7 cellular contexts compared by ENCODE assay signal in the genomic region with DNA sequence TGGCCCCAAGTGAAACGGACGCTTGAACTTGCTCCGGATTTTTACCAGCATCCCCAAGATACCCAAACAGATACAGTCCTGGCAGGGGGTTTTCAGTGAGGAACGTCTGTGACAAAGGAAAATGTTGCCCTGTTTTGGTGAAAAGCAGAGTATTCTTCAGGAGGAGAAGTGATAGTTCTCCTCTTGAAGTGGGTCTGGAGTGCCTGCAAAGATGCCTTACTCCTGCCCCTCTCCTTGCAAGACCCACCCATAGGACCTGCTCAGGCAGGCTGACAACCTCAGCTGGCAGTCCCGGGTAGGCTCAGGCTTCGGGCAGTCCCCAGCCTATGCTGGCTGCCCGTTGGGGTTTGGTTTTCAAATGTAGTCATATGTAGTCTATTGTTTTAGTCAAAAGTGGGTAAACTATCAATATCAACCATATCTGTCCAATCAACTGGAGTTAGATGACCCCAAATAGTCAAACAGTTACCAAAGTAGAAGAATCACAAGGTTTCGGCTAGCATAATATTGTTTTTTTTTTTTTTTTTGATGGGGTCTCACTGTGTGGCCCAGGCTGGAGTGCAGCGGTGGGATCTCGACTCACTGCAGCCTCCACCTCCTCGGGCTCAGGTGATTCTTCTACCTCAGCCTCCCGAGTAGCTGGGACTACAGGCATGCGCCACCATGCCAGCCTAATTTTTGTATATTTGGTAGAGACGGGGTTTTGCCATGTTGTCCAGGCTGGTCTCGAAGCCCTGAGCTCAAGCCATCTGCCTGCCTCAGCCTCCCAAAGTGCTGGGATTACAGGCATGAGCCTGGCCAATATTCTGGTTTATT. TPM values are rescaled to one million over a fixed set of nuclear protein-coding genes. Genes with fewer than 3 reads are reported as not detected.
A peak's percentile ranks its signal among the peaks of the same experiment; 100 is the strongest.
DNase-seq lines count a peak whose midpoint lies in the region; ATAC-seq and TF ChIP-seq lines count a peak whose summit lies in the region.

No MANE protein-coding gene starts in this region.

- DNase-seq in HCT116 (ENCODE audit: low read depth, low spot score): no peak
- DNase-seq in SK-N-SH: no peak
- DNase-seq in osteoblast (ENCODE audit: insufficient read length, low spot score, missing footprints): peak; percentile 88
- no peak for DNase-seq in activated gamma-delta T cell treated with Interleukin-2 at 50 U/mL for 16 hours

- no peaks in the 10 kb centered on the region for H3K9me2 ChIP-seq in HCT116 (ENCODE audit: insufficient read depth)
- H3K9me2 ChIP-seq in SK-N-SH: no peaks in the 10 kb centered on the region

- CTCF ChIA-PET in HCT116 (lab: Charles Lee) (interaction anchor here (0.6 to 1.1 kb wide), 2 partner anchors 9 to 574 kb away, joined by 3 to 13 read pairs; no protein-coding TSS in a partner anchor), SK-N-SH (lab: Yijun Ruan, JAX) (interaction anchor here (1.6 to 2.4 kb wide), 2 partner anchors 10 to 11 kb away, joined by 4 to 14 read pairs; no protein-coding TSS in a partner anchor)

- TF ChIP-seq RAD21 in HCT116 (IDR thresholded peaks at IDR 0.05; ENCODE audit: low read depth) (no peak), SK-N-SH (IDR thresholded peaks at IDR 0.05; ENCODE audit: low read length) (no peak)

- H3K4me2 ChIP-seq in HCT116 (ENCODE audit: low read length) (peak overlapping the region; percentile 95), SK-N-SH (peak overlapping the region; percentile 89), osteoblast (ENCODE audit: insufficient read depth, low read length) (peak overlapping the region; percentile 98)

- H3K27ac ChIP-seq in HCT116 (ENCODE audit: low read depth, low read length) (no peak overlapping the region), SK-N-SH (ENCODE audit: low read depth in 2 of 2, low read length in 1 of 2) (no peak overlapping the region; a peak in 1 of 4 replicates), ectodermal cell (ENCODE audit: insufficient read depth, low read depth, low read length, poor library complexity, severe bottlenecking) (no peak overlapping the region), osteoblast (ENCODE audit: low read depth, low read length) (no peak overlapping the region)

- H3F3A ChIP-seq in SK-N-SH (replicated peaks; ENCODE audit: insufficient read depth): peaks cover 5% of the 10 kb centered on the region

- peaks cover 34% of the 10 kb centered on the region for H3K79me2 ChIP-seq in HCT116 (ENCODE audit: insufficient read depth, low read length)
- peaks cover 44% of the 10 kb centered on the region for H3K79me2 ChIP-seq in SK-N-SH (ENCODE audit: insufficient read depth)
- peaks cover 49% of the 10 kb centered on the region for H3K79me2 ChIP-seq in osteoblast (ENCODE audit: insufficient read depth, low read length)

- H3K4me3 ChIP-seq in HCT116 (replicated peaks in 1 of 2; ENCODE audit: low read depth in 1 of 2, low read length in 2 of 2) (peak overlapping the region; percentile 77), SK-N-SH (ENCODE audit: low read depth in 2 of 2, low read length in 1 of 2) (peak overlapping the region; percentile 87 to 93), ectodermal cell (ENCODE audit: insufficient read depth, low read depth, low read length) (peak overlapping the region; percentile 65), osteoblast (ENCODE audit: insufficient read depth, low read length) (peak overlapping the region; percentile 84)

- H4K20me1 ChIP-seq in HCT116 (ENCODE audit: insufficient read depth) (no peaks in the 10 kb centered on the region), SK-N-SH (ENCODE audit: insufficient read depth) (peaks cover 33% of the 10 kb centered on the region), osteoblast (ENCODE audit: insufficient read depth, low read length) (peaks cover 29% of the 10 kb centered on the region)

- no peak for TF ChIP-seq POLR2A in HCT116 (IDR thresholded peaks at IDR 0.05; ENCODE audit: borderline replicate concordance, extremely low read depth, insufficient read depth, insufficient read length)

- TF ChIP-seq CTCF in HCT116 (IDR thresholded peaks at IDR 0.05 in 2 of 3, conservative IDR thresholded peaks at IDR 0.05 in 1 of 3; ENCODE audit: borderline replicate concordance in 1 of 3, insufficient read depth in 1 of 3, low read depth in 2 of 3, low read length in 2 of 3): no peak
- TF ChIP-seq CTCF in SK-N-SH (IDR thresholded peaks at IDR 0.05): no peak
- TF ChIP-seq CTCF in osteoblast (IDR thresholded peaks at IDR 0.05; ENCODE audit: extremely low read depth, low read depth, low read length): no peak

- BruUV-seq in HCT116 (replicated peaks; lab: Mats Ljungman, UMichigan): TSS peak; percentile 78

- H3K9me3 ChIP-seq in HCT116 (ENCODE audit: control insufficient read depth in 1 of 2, insufficient read depth in 1 of 2, low read depth in 1 of 2, low read length in 2 of 2) (no peaks in the 10 kb centered on the region), SK-N-SH (no peaks in the 10 kb centered on the region), ectodermal cell (ENCODE audit: control insufficient read depth, low read length) (no peaks in the 10 kb centered on the region), osteoblast (ENCODE audit: low read depth, low read length) (no peaks in the 10 kb centered on the region)

- intact Hi-C loops in HCT116 (cut with micrococcal nuclease): no loop called here

- H2AFZ ChIP-seq in HCT116 (ENCODE audit: low read depth, low read length, poor library complexity, severe bottlenecking): peak overlapping the region; percentile 4
- peak overlapping the region; percentile 87 for H2AFZ ChIP-seq in SK-N-SH (ENCODE audit: low read depth)
- H2AFZ ChIP-seq in osteoblast (ENCODE audit: low read length): peak overlapping the region; percentile 98

- peaks cover 5 to 20% of the 10 kb centered on the region in 2 experiments; a peak in 3 of 4 replicates for H3K4me1 ChIP-seq in HCT116 (ENCODE audit: control insufficient read depth in 1 of 2, insufficient read depth in 2 of 2, low read length in 2 of 2)
- H3K4me1 ChIP-seq in SK-N-SH (ENCODE audit: control insufficient read depth in 1 of 2, insufficient read depth in 2 of 2, low read depth in 1 of 2, low read length in 1 of 2): peaks cover 8 to 16% of the 10 kb centered on the region in 2 experiments; a peak in 2 of 4 replicates
- peaks cover 6% of the 10 kb centered on the region for H3K4me1 ChIP-seq in ectodermal cell (ENCODE audit: control insufficient read depth, insufficient read depth, low read length)
- H3K4me1 ChIP-seq in osteoblast (ENCODE audit: insufficient read depth, low read length): peaks cover 15% of the 10 kb centered on the region

- H3K9ac ChIP-seq in HCT116 (ENCODE audit: low read length) (peak overlapping the region; percentile 83), SK-N-SH (peak overlapping the region; percentile 90)

- RAD21 ChIA-PET in HCT116 (lab: Charles Lee; ENCODE audit: low non-redundant PET in 1 of 2, low total read pairs in 2 of 2, uncharacterized antibody in 2 of 2, unreplicated experiment in 2 of 2): interaction anchor here in 1 of 2 experiments (0.7 kb wide), 1 partner anchor 55 kb away, joined by 3 read pairs; no protein-coding TSS in a partner anchor

- ATAC-seq in HCT116 (no peak), HG02884 (IDR thresholded peaks at IDR 0.05; ENCODE audit: unreplicated experiment) (no peak), HG03159 (IDR thresholded peaks at IDR 0.05; ENCODE audit: unreplicated experiment) (no peak)

- POLR2A ChIA-PET in HCT116 (lab: Charles Lee): no interaction called here
- POLR2A ChIA-PET in SK-N-SH (lab: Yijun Ruan, JAX): no interaction called here

- no peaks in the 10 kb centered on the region for H3K27me3 ChIP-seq in HCT116 (ENCODE audit: insufficient read depth, low read length)
- H3K27me3 ChIP-seq in SK-N-SH (ENCODE audit: insufficient read depth): no peaks in the 10 kb centered on the region
- H3K27me3 ChIP-seq in ectodermal cell (ENCODE audit: control insufficient read depth, insufficient read depth, low read length, poor library complexity, severe bottlenecking): peaks cover 9% of the 10 kb centered on the region
- no peaks in the 10 kb centered on the region for H3K27me3 ChIP-seq in osteoblast (ENCODE audit: insufficient read depth, low read length)

- H3K36me3 ChIP-seq in HCT116 (ENCODE audit: control insufficient read depth in 1 of 2, insufficient read depth in 2 of 2, low read length in 2 of 2): no peaks in the 10 kb centered on the region
- H3K36me3 ChIP-seq in SK-N-SH (replicated peaks in 1 of 2; ENCODE audit: control insufficient read depth in 1 of 2, insufficient read depth in 2 of 2, low read length in 1 of 2): no peaks in the 10 kb centered on the region
- H3K36me3 ChIP-seq in ectodermal cell (ENCODE audit: control insufficient read depth, insufficient read depth, low read length): no peaks in the 10 kb centered on the region
- H3K36me3 ChIP-seq in osteoblast (ENCODE audit: insufficient read depth, low read length): no peaks in the 10 kb centered on the region

- 74% methylated on average over 15 of the region's 15 CpGs for WGBS in SK-N-SH (ENCODE audit: low lambda C conversion rate)
- 68 to 69% methylated on average over 14 to 15 of the region's 15 CpGs for WGBS in ectodermal cell, 2 experiments

- no peak for TF ChIP-seq EP300 in SK-N-SH (IDR thresholded peaks at IDR 0.05; ENCODE audit: borderline replicate concordance in 1 of 2, low read depth in 1 of 2, low read length in 1 of 2)

RNA-seq across cellular contexts. Expression of gene ARL8A, which starts 1.0 kb away (rescaled TPM):
- 45.6 TPM for total RNA-seq in HCT116 (2021; ENCODE audit: unreplicated experiment)
- polyA plus RNA-seq in HCT116 (2012): 35.2 and 36.4 TPM in 2 replicates
- 62.0 and 66.9 TPM in 2 replicates for polyA plus RNA-seq in SK-N-SH (2012; rRNA removed)
- 47.7 and 57.8 TPM in 2 replicates for polyA plus RNA-seq in SK-N-SH (2012; cell fraction: cytosol; rRNA removed)
- 77.1 and 78.7 TPM in 2 replicates for polyA plus RNA-seq in SK-N-SH (2012; cell fraction: nucleus; rRNA removed)
- 32.2 TPM for polyA plus RNA-seq in ectodermal cell (2013, experiment 1 of 4)
- 33.4 TPM for polyA plus RNA-seq in ectodermal cell (2013, experiment 2 of 4)
- polyA plus RNA-seq in ectodermal cell (2013, experiment 3 of 4): 33.8 TPM
- 41.1 TPM for polyA plus RNA-seq in ectodermal cell (2013, experiment 4 of 4)
- total RNA-seq in osteoblast: 24.2 and 25.0 TPM in 2 replicates

RNA-seq across cellular contexts. Expression of gene PTPN7, which starts 14.9 kb away (rescaled TPM):
- total RNA-seq in HCT116 (2021; ENCODE audit: unreplicated experiment): 0.76 TPM
- 0.12 and 0.25 TPM in 2 replicates for polyA plus RNA-seq in HCT116 (2012)
- not detected in 2 replicates for polyA plus RNA-seq in SK-N-SH (2012; rRNA removed)
- 0.01 TPM in 1 of 2 replicates, not detected in the other for polyA plus RNA-seq in SK-N-SH (2012; cell fraction: cytosol; rRNA removed)
- not detected in 2 replicates for polyA plus RNA-seq in SK-N-SH (2012; cell fraction: nucleus; rRNA removed)
- polyA plus RNA-seq in ectodermal cell (2013, experiment 1 of 4): not detected
- polyA plus RNA-seq in ectodermal cell (2013, experiment 2 of 4): not detected
- polyA plus RNA-seq in ectodermal cell (2013, experiment 3 of 4): not detected
- 0.12 TPM for polyA plus RNA-seq in ectodermal cell (2013, experiment 4 of 4)
- total RNA-seq in osteoblast: not detected in 2 replicates

RNA-seq across cellular contexts. Expression of gene GPR37L1, which starts 22.8 kb away (rescaled TPM):
- total RNA-seq in HCT116 (2021; ENCODE audit: unreplicated experiment): 0.10 TPM
- polyA plus RNA-seq in HCT116 (2012): 0.16 and 0.19 TPM in 2 replicates
- not detected in 2 replicates for polyA plus RNA-seq in SK-N-SH (2012; rRNA removed)
- polyA plus RNA-seq in SK-N-SH (2012; cell fraction: cytosol; rRNA removed): not detected in 2 replicates
- polyA plus RNA-seq in SK-N-SH (2012; cell fraction: nucleus; rRNA removed): 0.02 TPM in 1 of 2 replicates, not detected in the other
- polyA plus RNA-seq in ectodermal cell (2013, experiment 1 of 4): 0.31 TPM
- polyA plus RNA-seq in ectodermal cell (2013, experiment 2 of 4): 0.25 TPM
- polyA plus RNA-seq in ectodermal cell (2013, experiment 3 of 4): 0.32 TPM
- polyA plus RNA-seq in ectodermal cell (2013, experiment 4 of 4): 0.36 TPM
- total RNA-seq in osteoblast: not detected in 2 replicates

RNA-seq across cellular contexts. Expression of gene LGR6, which starts 48.1 kb away (rescaled TPM):
- 0.20 TPM for total RNA-seq in HCT116 (2021; ENCODE audit: unreplicated experiment)
- polyA plus RNA-seq in HCT116 (2012): 0.48 and 1.2 TPM in 2 replicates
- 0.03 TPM in 1 of 2 replicates, not detected in the other for polyA plus RNA-seq in SK-N-SH (2012; rRNA removed)
- polyA plus RNA-seq in SK-N-SH (2012; cell fraction: cytosol; rRNA removed): 0.03 TPM in 1 of 2 replicates, not detected in the other
- 0.06 TPM in 1 of 2 replicates, not detected in the other for polyA plus RNA-seq in SK-N-SH (2012; cell fraction: nucleus; rRNA removed)
- 0.44 TPM for polyA plus RNA-seq in ectodermal cell (2013, experiment 1 of 4)
- 1.0 TPM for polyA plus RNA-seq in ectodermal cell (2013, experiment 2 of 4)
- polyA plus RNA-seq in ectodermal cell (2013, experiment 3 of 4): 0.69 TPM
- 0.81 TPM for polyA plus RNA-seq in ectodermal cell (2013, experiment 4 of 4)
- not detected in 2 replicates for total RNA-seq in osteoblast

Comparison
In these comparisons a context has a peak if more than half of its experiments do, and no peak if none do; other contexts are left out.
1. H2AFZ ChIP-seq: peak in every context shown above with its lines; median percentile 98 in osteoblast; 87 in SK-N-SH; 4 in HCT116.